Comparison of ENCODE assay signal across 21 cellular contexts in the genomic region with DNA sequence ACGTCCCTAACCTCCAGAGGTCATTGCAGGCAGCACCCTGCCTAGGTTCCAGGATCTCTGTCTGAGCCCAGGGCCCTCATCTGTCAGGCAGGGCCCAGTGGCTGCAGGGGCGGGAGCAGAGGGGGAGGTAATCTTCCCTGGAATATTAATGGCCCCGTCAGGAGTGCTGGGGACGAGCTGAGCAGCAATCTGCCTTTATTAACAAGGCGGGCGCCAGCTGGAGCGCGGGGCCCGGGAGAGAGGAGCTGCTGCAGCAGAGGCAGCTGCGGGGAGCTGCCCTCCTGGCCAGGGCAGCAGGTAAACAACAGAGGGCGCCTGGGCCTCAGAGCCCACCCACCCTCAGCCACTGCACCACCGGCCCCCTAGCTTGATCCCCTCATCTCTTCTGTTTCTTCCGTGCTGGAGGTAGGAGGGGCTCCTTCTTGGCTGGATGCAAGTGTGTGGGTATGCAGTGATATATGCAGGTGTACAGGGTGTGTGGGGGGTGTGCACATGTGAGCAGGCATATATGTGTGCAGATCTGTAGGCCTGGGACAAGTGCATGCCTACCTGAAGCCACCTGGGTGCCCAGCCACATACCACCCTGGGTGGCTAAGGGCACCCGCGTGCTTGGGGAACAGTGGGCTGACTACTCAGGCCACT.
A peak's percentile ranks its signal among the peaks of the same experiment; 100 is the strongest.
DNase-seq lines count a peak whose midpoint lies in the region; ATAC-seq, FAIRE-seq and TF ChIP-seq lines count a peak whose summit lies in the region.
"Had no signal": no experiment of that assay in that cellular context is flagged by ENCODE, and none has a peak within 500 bp of the region (broad histone marks: within the 10 kb centered on the region; RNA-seq: fewer than 3 reads in every experiment).

No MANE protein-coding gene starts in this region.

- DNase-seq in D721Med (ENCODE audit: insufficient read length, low spot score) (peak; percentile 87), NCI-H1105 treated with DMSO at 0.1 percent for 48 hours (lab: John Stamatoyannopoulos, UW) (peak; percentile 69), NCI-H526 treated with DMSO at 0.1 percent for 48 hours (lab: John Stamatoyannopoulos, UW) (peak; percentile 15), head of caudate nucleus (peak in 26 of 42 donors; percentile 9 to 75 (median 40)), CD1c-positive myeloid dendritic cell (ENCODE audit: extremely low spot score) (no peak), ovary (no peak), suprapubic skin (ENCODE audit: low spot score in 2 of 2) (no peak)
- DNase-seq: activated CD4-positive, alpha-beta T cell treated with anti-CD3 and anti-CD28 coated beads, Interleukin-2, amount 50 U/mL, for 48 hours; activated naive CD4-positive, alpha-beta T cell treated with anti-CD3 and anti-CD28 coated beads for 36 hours; activated T-cell treated with anti-CD3 and anti-CD28 coated beads, Interleukin-2, amount 50 U/mL, for 1 hour; aorta; CD8-positive, alpha-beta memory T cell; HFFc6; mucosa of descending colon; NCI-H187 treated with DMSO at 0.1 percent for 48 hours; occipital lobe; stomach had no signal

- TF ChIP-seq POLR2A in ovary (IDR thresholded peaks at IDR 0.05) (no peak), suprapubic skin (IDR thresholded peaks at IDR 0.05) (no peak)

- H3K4me1 ChIP-seq in ovary (ENCODE audit: insufficient read depth) (no peaks in the 10 kb centered on the region), suprapubic skin (no peaks in the 10 kb centered on the region)
- H3K4me1 ChIP-seq: left lung, stomach had no signal

- no peak for FAIRE-seq in D721Med (lab: Jason Lieb, UNC)
- FAIRE-seq: HTR-8/SVneo had no signal

- H3K27ac ChIP-seq in ovary (no peak overlapping the region), suprapubic skin (no peak overlapping the region)
- H3K27ac ChIP-seq: left lung, stomach had no signal

- ATAC-seq in HG03135 (IDR thresholded peaks at IDR 0.05; ENCODE audit: unreplicated experiment): no peak
- ATAC-seq: left lung, mucosa of descending colon, sciatic nerve had no signal

- no peak for TF ChIP-seq CTCF in D721Med (IDR thresholded peaks at IDR 0.05; ENCODE audit: insufficient read depth, missing control alignments)
- TF ChIP-seq CTCF in ovary (IDR thresholded peaks at IDR 0.05): no peak
- no peak for TF ChIP-seq CTCF in suprapubic skin (IDR thresholded peaks at IDR 0.05)

- no peaks in the 10 kb centered on the region for H3K36me3 ChIP-seq in ovary
- no peaks in the 10 kb centered on the region for H3K36me3 ChIP-seq in suprapubic skin
- H3K36me3 ChIP-seq: left lung, stomach had no signal

- no peak overlapping the region for H3K4me3 ChIP-seq in ovary
- H3K4me3 ChIP-seq in suprapubic skin: no peak overlapping the region
- H3K4me3 ChIP-seq: left lung, mucosa of descending colon, stomach had no signal

- H3K9me3 ChIP-seq in ovary (no peaks in the 10 kb centered on the region), suprapubic skin (no peaks in the 10 kb centered on the region)
- H3K9me3 ChIP-seq: left lung, mucosa of descending colon, stomach had no signal

- no peak for TF ChIP-seq EP300 in ovary (IDR thresholded peaks at IDR 0.05)
- TF ChIP-seq EP300 in suprapubic skin (IDR thresholded peaks at IDR 0.05): no peak

- H3K27me3 ChIP-seq in ovary (no peaks in the 10 kb centered on the region), suprapubic skin (peaks cover 4% of the 10 kb centered on the region)

- intact Hi-C loops in head of caudate nucleus (cut with DNase I) (no loop called here), ovary (cut with DNase I) (no loop called here)

- WGBS in ovary, 3 donors: 28 to 34% (median 32%) methylated on average over 15 of the region's 15 CpGs
- WGBS in suprapubic skin: 79% methylated on average over 14 of the region's 15 CpGs

Comparison
In these comparisons a context has a peak if more than half of its experiments do, and no peak if none do; other contexts are left out.
1. DNase-seq: peak in D721Med (single experiment), NCI-H1105 treated with DMSO at 0.1 percent for 48 hours (single experiment), NCI-H526 treated with DMSO at 0.1 percent for 48 hours (single experiment) and head of caudate nucleus (26 of 42); none in CD1c-positive myeloid dendritic cell (single experiment), ovary (0 of 5) and suprapubic skin (0 of 2).